In genomic region chr5:40221796-40222195, GRCh38 we compare ENCODE assay signal across 14 cellular contexts.
DNase-seq lines count a peak whose midpoint lies in the region; ATAC-seq and TF ChIP-seq lines count a peak whose summit lies in the region.
"Had no signal": no experiment of that assay in that cellular context is flagged by ENCODE, and none has a peak within 500 bp of the region (broad histone marks: within the 10 kb centered on the region; RNA-seq: fewer than 3 reads in every experiment).

No MANE protein-coding gene starts in this region.

- peak; percentile 25 for DNase-seq in H4 (ENCODE audit: low spot score)
- DNase-seq in RWPE2 (ENCODE audit: low spot score) = no peak
- peak; percentile 43 for DNase-seq in fibroblast of gingiva (ENCODE audit: low read depth)
- DNase-seq in GM13977 (ENCODE audit: low spot score) = no peak
- no peak for DNase-seq in right lobe of liver
- no peak for DNase-seq in NCI-H2171 (lab: John Stamatoyannopoulos, UW)
- DNase-seq: activated CD4-positive, CD25-positive, alpha-beta regulatory T cell; activated T-cell treated with anti-CD3 and anti-CD28 coated beads for 4 hours; left ventricle myocardium superior; NCI-H146; NCI-H82; sigmoid colon; substantia nigra had no signal

- no peak for TF ChIP-seq POLR2A in right lobe of liver (IDR thresholded peaks at IDR 0.05)

- ATAC-seq in RWPE2 (ENCODE audit: low read depth) = peak; percentile 73
- no peak for ATAC-seq in right lobe of liver
- ATAC-seq: left ventricle myocardium superior had no signal

- H3K27ac ChIP-seq in RWPE2 (ENCODE audit: poor library complexity, severe bottlenecking) = no peak overlapping the region
- no peak overlapping the region for H3K27ac ChIP-seq in right lobe of liver
- H3K27ac ChIP-seq: sigmoid colon had no signal

- H3K36me3 ChIP-seq in RWPE2 (ENCODE audit: low read depth) = no peaks in the 10 kb centered on the region
- no peaks in the 10 kb centered on the region for H3K36me3 ChIP-seq in skeletal muscle satellite cell (ENCODE audit: insufficient read depth, low read length)
- H3K36me3 ChIP-seq in right lobe of liver = no peaks in the 10 kb centered on the region
- H3K36me3 ChIP-seq: sigmoid colon had no signal

- H3K27me3 ChIP-seq in RWPE2 (ENCODE audit: insufficient read depth, poor library complexity, severe bottlenecking) (no peaks in the 10 kb centered on the region), skeletal muscle satellite cell (ENCODE audit: control insufficient read depth, insufficient read depth, low read length) (no peaks in the 10 kb centered on the region), right lobe of liver (no peaks in the 10 kb centered on the region)
- H3K27me3 ChIP-seq: sigmoid colon had no signal

- no peak for TF ChIP-seq CTCF in RWPE2 (IDR thresholded peaks at IDR 0.05; ENCODE audit: poor library complexity, severe bottlenecking)
- TF ChIP-seq CTCF in GM13977 (IDR thresholded peaks at IDR 0.05; ENCODE audit: extremely low read depth, insufficient read depth, missing control alignments) = no peak
- TF ChIP-seq CTCF in right lobe of liver (IDR thresholded peaks at IDR 0.05) = no peak

- WGBS in right lobe of liver (ENCODE audit: insufficient coverage, low coverage, low lambda C conversion rate, missing lambda C conversion rate) = 88% methylated on average over 4 of the region's 4 CpGs

- H3K4me3 ChIP-seq in RWPE2 (ENCODE audit: severe bottlenecking) (no peak overlapping the region), skeletal muscle satellite cell (ENCODE audit: low read length) (no peak overlapping the region), right lobe of liver (no peak overlapping the region)
- H3K4me3 ChIP-seq: sigmoid colon had no signal

- H3K4me1 ChIP-seq in RWPE2 (ENCODE audit: insufficient read depth, poor library complexity, severe bottlenecking) = peaks cover 19% of the 10 kb centered on the region
- H3K4me1 ChIP-seq in skeletal muscle satellite cell (ENCODE audit: control insufficient read depth, insufficient read depth, low read length) = peaks cover 33% of the 10 kb centered on the region
- H3K4me1 ChIP-seq in right lobe of liver = no peaks in the 10 kb centered on the region

- H3K9ac ChIP-seq in skeletal muscle satellite cell (ENCODE audit: low read depth, low read length) = peak overlapping the region; percentile 37

- H3K4me2 ChIP-seq in skeletal muscle satellite cell (ENCODE audit: low read length) = no peak overlapping the region

- in situ Hi-C loops in GM13977 (cut with MboI; ENCODE audit: low pct_unique_long_range_greater_than_20kb, low sequenced_read_pairs, unreplicated experiment) = no loop called here

- intact Hi-C loops in right lobe of liver (cut with DNase I) = no loop called here

- H3K9me3 ChIP-seq in RWPE2 (ENCODE audit: severe bottlenecking) (no peaks in the 10 kb centered on the region), skeletal muscle satellite cell (replicated peaks; ENCODE audit: low read length) (no peaks in the 10 kb centered on the region), right lobe of liver (no peaks in the 10 kb centered on the region)
- H3K9me3 ChIP-seq: sigmoid colon had no signal

Comparison
In these comparisons a context has a peak if more than half of its experiments do, and no peak if none do; other contexts are left out.
1. DNase-seq: peak in H4 (single experiment) and fibroblast of gingiva (single experiment); none in RWPE2 (single experiment), GM13977 (single experiment), right lobe of liver (0 of 3) and NCI-H2171 (single experiment).